In the genomic region with DNA sequence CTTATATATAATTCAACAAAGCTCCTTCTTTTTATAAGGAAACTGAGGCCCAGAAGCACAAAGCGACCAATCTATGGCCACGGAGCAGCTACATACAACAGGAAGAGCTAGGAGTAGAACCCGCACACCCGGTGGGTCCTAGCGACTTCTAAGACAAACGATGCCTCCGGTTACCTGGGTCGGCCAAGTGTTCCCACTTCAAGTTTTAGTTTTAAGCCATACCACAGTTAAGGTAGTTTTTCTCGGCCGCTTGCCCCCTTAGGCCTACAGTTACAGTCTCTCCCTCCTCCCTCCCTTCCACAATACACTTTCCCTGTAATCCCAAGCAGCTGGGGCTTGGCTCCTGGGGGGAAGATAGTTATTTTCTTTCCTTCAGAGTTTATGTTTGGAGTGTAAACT, we compare ENCODE assay signal across 7 cellular contexts. TPM values are rescaled to one million over a fixed set of nuclear protein-coding genes. Genes with fewer than 3 reads are reported as not detected.
DNase-seq lines count a peak whose midpoint lies in the region; ATAC-seq, FAIRE-seq and TF ChIP-seq lines count a peak whose summit lies in the region.

No MANE protein-coding gene starts in this region.

- intact Hi-C loops in OCI-LY7 (cut with micrococcal nuclease; ENCODE audit: unreplicated experiment): no loop called here
- intact Hi-C loops in right lobe of liver (cut with DNase I): no loop called here

- peak overlapping the region; percentile 97 for H2AFZ ChIP-seq in OCI-LY7 (ENCODE audit: low read length)

- DNase-seq in OCI-LY7 (ENCODE audit: low spot score) (peak; percentile 53), caudate nucleus (lab: John Stamatoyannopoulos, UW) (peak in 13 of 61 donors; percentile 14 to 54 (median 32)), right lobe of liver (peak in 2 of 3 donors; percentile 21 to 45), HTR-8/SVneo (ENCODE audit: insufficient read length, low spot score) (no peak)

- 2% methylated on average over 9 of the region's 10 CpGs for WGBS in right lobe of liver (ENCODE audit: insufficient coverage, low coverage, low lambda C conversion rate, missing lambda C conversion rate)

- TSS peak; percentile 67 for BruUV-seq in OCI-LY7 (replicated peaks; lab: Mats Ljungman, UMichigan)

- no peak for TF ChIP-seq POLR2A in right lobe of liver (IDR thresholded peaks at IDR 0.05)

- CTCF ChIA-PET in OCI-LY7 (lab: Charles Lee; ENCODE audit: unreplicated experiment): no interaction called here

- TF ChIP-seq CTCF in OCI-LY7 (conservative IDR thresholded peaks at IDR 0.05; ENCODE audit: low read length): no peak
- no peak for TF ChIP-seq CTCF in right lobe of liver (IDR thresholded peaks at IDR 0.05)

- no peaks in the 10 kb centered on the region for H4K20me1 ChIP-seq in OCI-LY7 (ENCODE audit: insufficient read depth, low read length)

- no peaks in the 10 kb centered on the region for H3K9me3 ChIP-seq in OCI-LY7 (ENCODE audit: low read length)
- H3K9me3 ChIP-seq in right lobe of liver: no peaks in the 10 kb centered on the region
- H3K9me3 ChIP-seq in subcutaneous abdominal adipose tissue (ENCODE audit: control insufficient read depth in 5 of 5, low read length in 5 of 5): no peaks in the 10 kb centered on the region

- no peaks in the 10 kb centered on the region for H3K9me2 ChIP-seq in OCI-LY7 (ENCODE audit: insufficient read depth, low read length)

- peak overlapping the region; percentile 79 to 99 (median 96) for H3K9ac ChIP-seq in subcutaneous abdominal adipose tissue (ENCODE audit: low read length in 5 of 5)

- peak overlapping the region; percentile 97 for H3K4me2 ChIP-seq in OCI-LY7 (ENCODE audit: low read length)

- no peak for FAIRE-seq in HTR-8/SVneo (lab: Jason Lieb, UNC)

- H3K4me3 ChIP-seq in OCI-LY7 (ENCODE audit: low read depth, low read length, poor library complexity, severe bottlenecking): peak overlapping the region; percentile 97
- peak overlapping the region; percentile 72 to 93 (median 74) for H3K4me3 ChIP-seq in right lobe of liver
- peak overlapping the region; percentile 94 to 100 (median 98) for H3K4me3 ChIP-seq in subcutaneous abdominal adipose tissue (ENCODE audit: low read depth in 1 of 5, low read length in 5 of 5)

- peak overlapping the region; percentile 66 for H3K27ac ChIP-seq in OCI-LY7 (ENCODE audit: low read depth, low read length, poor library complexity, severe bottlenecking)
- H3K27ac ChIP-seq in caudate nucleus (ENCODE audit: low read depth, low read length): peak overlapping the region; percentile 94
- peak overlapping the region; percentile 83 to 96 (median 92) for H3K27ac ChIP-seq in right lobe of liver
- H3K27ac ChIP-seq in subcutaneous abdominal adipose tissue (ENCODE audit: low read depth, low read length): peak overlapping the region; percentile 90

- H3K27me3 ChIP-seq in right lobe of liver (no peaks in the 10 kb centered on the region), subcutaneous abdominal adipose tissue (ENCODE audit: control insufficient read depth in 5 of 5, insufficient read depth in 4 of 5, low read length in 5 of 5) (no peaks in the 10 kb centered on the region)

- POLR2A ChIA-PET in OCI-LY7 (lab: Charles Lee): interaction anchor here (0.6 to 2.7 kb wide), 8 partner anchors 9 to 714 kb away, joined by 3 to 11 read pairs (median 5); partner anchors contain the start of gene ADAMTS6

- H3K4me1 ChIP-seq in OCI-LY7 (ENCODE audit: insufficient read depth, low read length, poor library complexity, severe bottlenecking): peaks cover 30% of the 10 kb centered on the region
- peaks cover 0 to 29% (median 17%) of the 10 kb centered on the region in 4 donors for H3K4me1 ChIP-seq in right lobe of liver
- H3K4me1 ChIP-seq in subcutaneous abdominal adipose tissue (ENCODE audit: control insufficient read depth in 5 of 5, insufficient read depth in 5 of 5, low read length in 5 of 5): peaks cover 2 to 42% (median 40%) of the 10 kb centered on the region in 5 donors

- ATAC-seq in GM18511 (IDR thresholded peaks at IDR 0.05; ENCODE audit: unreplicated experiment): peak; percentile 13
- ATAC-seq in HG02610 (IDR thresholded peaks at IDR 0.05; ENCODE audit: unreplicated experiment): peak; percentile 4
- ATAC-seq in right lobe of liver: peak; percentile 41 to 51 (median 44)

- peaks cover 51% of the 10 kb centered on the region for H3K79me2 ChIP-seq in OCI-LY7 (ENCODE audit: insufficient read depth, low read depth, low read length)

- H3K36me3 ChIP-seq in OCI-LY7 (ENCODE audit: insufficient read depth, low read length): peaks cover 32% of the 10 kb centered on the region
- peaks cover 0 to 5% (median 0%) of the 10 kb centered on the region in 4 donors for H3K36me3 ChIP-seq in right lobe of liver
- H3K36me3 ChIP-seq in subcutaneous abdominal adipose tissue (ENCODE audit: control insufficient read depth in 5 of 5, insufficient read depth in 5 of 5, low read length in 5 of 5): peaks cover 8 to 11% (median 9%) of the 10 kb centered on the region in 5 donors

RNA-seq across cellular contexts. Expression of gene SREK1IP1, which starts 0.5 kb away (rescaled TPM):
- total RNA-seq in OCI-LY7 (2014; rRNA removed; shearing (Covaris generic)): 4.8 and 9.6 TPM in 2 replicates
- total RNA-seq in OCI-LY7 (2022): 23.0 and 30.7 TPM in 2 replicates
- total RNA-seq in right lobe of liver: 1 to 10 TPM; 4.2 to 9.9 (median 7.3) TPM

RNA-seq across cellular contexts. Expression of gene CWC27, which starts 0.8 kb away (rescaled TPM):
- 15.4 and 18.8 TPM in 2 replicates for total RNA-seq in OCI-LY7 (2014; rRNA removed; shearing (Covaris generic))
- total RNA-seq in OCI-LY7 (2022) (33.1 and 34.4 TPM in 2 replicates), right lobe of liver (1 to 10 TPM; 5.8 to 7.3 (median 6.8) TPM)
